In the genomic region with DNA sequence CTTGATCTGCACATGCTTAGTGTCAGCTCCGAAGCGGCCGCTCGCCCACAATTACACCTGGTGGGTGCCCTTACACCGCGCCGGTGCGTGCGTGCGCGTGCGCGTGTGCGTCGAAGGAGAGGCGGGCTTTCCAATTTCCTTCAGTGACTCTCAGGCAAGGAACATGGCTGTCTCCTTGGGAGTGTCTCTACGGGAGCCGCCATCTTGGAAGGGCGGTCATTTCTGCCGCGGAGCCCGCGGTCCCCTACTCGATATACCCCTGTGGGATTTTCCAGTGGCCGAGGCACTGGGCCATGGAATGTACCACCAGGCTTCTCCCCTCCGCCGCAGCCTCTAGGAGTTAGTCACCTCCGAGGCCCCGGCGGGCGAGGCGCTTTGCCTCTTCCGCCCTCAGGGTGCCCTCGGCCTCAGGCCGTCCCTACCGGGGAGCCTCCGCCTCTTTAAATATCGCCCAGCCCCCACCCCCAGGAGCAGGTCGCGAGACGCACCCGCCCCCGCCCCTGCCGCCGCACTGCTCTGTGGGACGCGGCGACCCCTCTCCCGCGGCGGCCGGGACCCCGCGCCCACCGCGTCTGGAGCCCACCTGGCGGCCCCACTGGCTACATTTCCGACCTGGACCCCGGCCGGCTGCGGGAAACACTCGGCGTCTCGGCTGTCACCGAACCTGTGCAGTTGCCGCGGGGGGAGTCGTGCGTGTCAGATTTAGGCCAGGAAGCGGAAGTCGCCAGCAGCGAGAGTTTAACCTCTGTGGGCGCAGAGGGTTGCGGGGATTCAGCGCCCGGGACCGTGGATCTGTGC, we compare ENCODE assay signal across 8 cellular contexts. TPM values are rescaled to one million over a fixed set of nuclear protein-coding genes. Genes with fewer than 3 reads are reported as not detected.
DNase-seq lines count a peak whose midpoint lies in the region; ATAC-seq, FAIRE-seq and TF ChIP-seq lines count a peak whose summit lies in the region.

A gene (minus strand): TSS at position 711 of the 798 bp plus-strand sequence. CDS start 15,741 bp downstream, outside the sequence.

- TF ChIP-seq CTCF in heart left ventricle (IDR thresholded peaks at IDR 0.05) (no peak), type B pancreatic cell (conservative IDR thresholded peaks at IDR 0.05) (no peak)

- TF ChIP-seq POLR2A in GM12891 (IDR thresholded peaks at IDR 0.05; ENCODE audit: low read depth, low read length) (peak; percentile 33; the same call in 1 of the 2 replicates), heart left ventricle (IDR thresholded peaks at IDR 0.05) (peak in 1 of 2 donors; percentile 42)

- no peaks in the 10 kb centered on the region for H3K9me3 Mint-ChIP-seq in activated naive CD8-positive, alpha-beta T cell treated with anti-CD3 and anti-CD28 coated beads, Interleukin-2, amount 50 U/mL, for 24 hours
- H3K9me3 Mint-ChIP-seq in type B pancreatic cell: no peaks in the 10 kb centered on the region

- H3K4me1 ChIP-seq in heart left ventricle: peaks cover 0 to 26% (median 2%) of the 10 kb centered on the region in 12 donors

- peak; percentile 60 for DNase-seq in GM12891 (ENCODE audit: insufficient read length, low spot score)
- peak; percentile 65 for DNase-seq in NCI-H1417 treated with DMSO at 0.1 percent for 48 hours (lab: John Stamatoyannopoulos, UW)
- DNase-seq in SW480 (ENCODE audit: low spot score): peak; percentile 88
- DNase-seq in activated naive CD8-positive, alpha-beta T cell treated with anti-CD3 and anti-CD28 coated beads, Interleukin-2, amount 50 U/mL, for 24 hours: peak; percentile 77
- peak; percentile 69 to 84 (median 78) for DNase-seq in heart left ventricle
- peak; percentile 54 to 96 (median 70) for DNase-seq in posterior cingulate gyrus
- peak; percentile 80 for DNase-seq in type B pancreatic cell (ENCODE audit: extremely low spot score, unreplicated experiment)

- ATAC-seq in HG02798 (IDR thresholded peaks at IDR 0.05; ENCODE audit: poor library complexity, unreplicated experiment) (peak; percentile 95), heart left ventricle (peak; percentile 85 to 95 (median 94))
- peak; percentile 93 for ATAC-seq in activated naive CD8-positive, alpha-beta T cell treated with anti-CD3 and anti-CD28 coated beads, Interleukin-2, amount 50 U/mL, for 24 hours

- H3K4me1 Mint-ChIP-seq in activated naive CD8-positive, alpha-beta T cell treated with anti-CD3 and anti-CD28 coated beads, Interleukin-2, amount 50 U/mL, for 24 hours: peaks cover 38% of the 10 kb centered on the region
- peaks cover 19% of the 10 kb centered on the region for H3K4me1 Mint-ChIP-seq in type B pancreatic cell (ENCODE audit: unreplicated experiment)

- H3K27me3 ChIP-seq in heart left ventricle: no peaks in the 10 kb centered on the region

- no peaks in the 10 kb centered on the region for H3K27me3 Mint-ChIP-seq in activated naive CD8-positive, alpha-beta T cell treated with anti-CD3 and anti-CD28 coated beads, Interleukin-2, amount 50 U/mL, for 24 hours
- no peaks in the 10 kb centered on the region for H3K27me3 Mint-ChIP-seq in type B pancreatic cell

- H3K4me3 ChIP-seq in heart left ventricle: peak within 1 kb of the TSS; percentile 45 to 99 (median 83)

- H3K4me3 Mint-ChIP-seq in activated naive CD8-positive, alpha-beta T cell treated with anti-CD3 and anti-CD28 coated beads, Interleukin-2, amount 50 U/mL, for 24 hours: peak within 1 kb of the TSS; percentile 95
- peak within 1 kb of the TSS; percentile 90 for H3K4me3 Mint-ChIP-seq in type B pancreatic cell

- FAIRE-seq in GM12891 (lab: Jason Lieb, UNC): peak; percentile 90

- 0 to 46% (median 21%) methylated on average over 41 to 77 of the region's 77 CpGs for WGBS in heart left ventricle, 4 donors

- H3K36me3 Mint-ChIP-seq in activated naive CD8-positive, alpha-beta T cell treated with anti-CD3 and anti-CD28 coated beads, Interleukin-2, amount 50 U/mL, for 24 hours (ENCODE audit: low read depth): peaks cover 5% of the 10 kb centered on the region
- H3K36me3 Mint-ChIP-seq in type B pancreatic cell: peaks cover 4% of the 10 kb centered on the region

- H3K27ac ChIP-seq in heart left ventricle: peak within 1 kb of the TSS; percentile 93 to 100 (median 98)

- H3K9me3 ChIP-seq in heart left ventricle: no peaks in the 10 kb centered on the region

- no peaks in the 10 kb centered on the region for H3K36me3 ChIP-seq in heart left ventricle

- intact Hi-C loops in heart left ventricle (cut with DNase I) (loop anchor here in 2 of 10 donors (2.0 to 5.0 kb wide), 3 partner anchors 40 to 335 kb away; a partner anchor contains a TSS), posterior cingulate gyrus (cut with DNase I) (no loop called here)

- H3K27ac Mint-ChIP-seq in activated naive CD8-positive, alpha-beta T cell treated with anti-CD3 and anti-CD28 coated beads, Interleukin-2, amount 50 U/mL, for 24 hours: peak within 1 kb of the TSS; percentile 93
- H3K27ac Mint-ChIP-seq in type B pancreatic cell: peak within 1 kb of the TSS; percentile 56

TF ChIP-seq in GM12891, 5 proteins besides CTCF, POLR2A, EP300 and RAD21:
- TF ChIP-seq SPI1 (IDR thresholded peaks at IDR 0.05; ENCODE audit: low read depth, low read length) (peak; percentile 50; the same call in 1 of the 2 replicates), PAX5 (IDR thresholded peaks at IDR 0.05; ENCODE audit: insufficient read depth, low read length, severe bottlenecking) (no peak)

RNA-seq across cellular contexts. Expression of the gene that starts here (rescaled TPM):
- 2.0 TPM for polyA plus RNA-seq in GM12891 (2012; ENCODE audit: low read depth, missing spikeins)
- 10 to 100 TPM; 10.3 to 19.6 (median 13.1) TPM for total RNA-seq in heart left ventricle
- polyA plus RNA-seq in heart left ventricle: 1 to 10 TPM; 4.6 to 6.7 TPM
- total RNA-seq in type B pancreatic cell (ENCODE audit: low replicate concordance): 7.5 and 9.3 TPM in 2 replicates

Comparison
In these comparisons a context has a peak if more than half of its experiments do, and no peak if none do; other contexts are left out.
1. Peak in every context shown above with its lines: DNase-seq, ATAC-seq, H3K4me3 ChIP-seq and H3K27ac ChIP-seq.